16 cellular contexts compared by ENCODE assay signal in the genomic region with DNA sequence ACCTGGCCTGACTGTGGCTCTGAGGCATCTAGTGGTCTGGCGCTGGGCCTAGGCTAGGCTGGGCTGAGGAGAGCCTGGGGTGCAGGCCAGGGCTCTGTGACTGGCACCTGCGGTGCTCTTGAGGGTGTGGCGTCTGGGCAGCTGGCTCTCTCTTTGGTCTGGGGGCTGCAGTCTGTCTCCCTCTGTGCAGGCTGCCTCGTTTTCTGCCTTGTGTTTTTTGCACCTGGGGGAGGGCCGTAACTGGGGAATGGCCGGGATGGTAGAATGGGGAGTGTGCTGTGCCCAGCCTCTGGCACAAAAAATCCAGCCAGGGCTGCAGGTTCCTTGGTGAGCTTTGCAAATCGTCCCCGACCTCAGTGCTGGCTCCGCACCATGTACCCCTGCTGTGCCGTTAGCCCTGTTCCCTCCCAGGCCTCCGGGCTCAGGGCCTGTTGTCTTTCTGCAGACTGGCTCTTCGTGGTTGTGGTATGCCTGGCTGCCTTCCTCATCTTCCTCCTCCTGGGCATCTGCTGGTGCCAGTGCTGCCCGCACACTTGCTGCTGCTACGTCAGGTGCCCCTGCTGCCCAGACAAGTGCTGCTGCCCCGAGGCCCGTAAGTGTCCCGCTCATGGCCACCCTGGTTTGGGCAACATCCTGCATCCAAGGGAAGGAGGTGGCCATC. TPM values are rescaled to one million over a fixed set of nuclear protein-coding genes. Genes with fewer than 3 reads are reported as not detected.
DNase-seq lines count a peak whose midpoint lies in the region; ATAC-seq, FAIRE-seq and TF ChIP-seq lines count a peak whose summit lies in the region.
"Had no signal": no experiment of that assay in that cellular context is flagged by ENCODE, and none has a peak within 500 bp of the region (broad histone marks: within the 10 kb centered on the region; RNA-seq: fewer than 3 reads in every experiment).

No MANE protein-coding gene starts in this region.

- H2AFZ ChIP-seq in HepG2 (ENCODE audit: low read length): no peak overlapping the region

- in situ Hi-C loops in HepG2 (cut with HindIII; ENCODE audit: extremely low pct_ligation_motif_present, low pct_unique_long_range_greater_than_20kb): no loop called here

- H3K36me3 ChIP-seq in left ventricle myocardium inferior (no peaks in the 10 kb centered on the region), HepG2 (replicated peaks in 1 of 2; ENCODE audit: control insufficient read depth in 1 of 2, insufficient read depth in 2 of 2, low read length in 2 of 2) (peaks cover 17 to 61% of the 10 kb centered on the region in 2 experiments; a peak in 4 of 5 replicates), vagina (no peaks in the 10 kb centered on the region)
- H3K36me3 ChIP-seq: prostate gland had no signal

- TF ChIP-seq CTCF in left ventricle myocardium inferior (IDR thresholded peaks at IDR 0.05; ENCODE audit: borderline replicate concordance) (no peak), HepG2 (CRISPR knock-in tag; IDR thresholded peaks at IDR 0.05) (no peak), vagina (IDR thresholded peaks at IDR 0.05) (no peak)

- CTCF ChIA-PET in activated CD4-positive, alpha-beta memory T cell treated with anti-CD3 and anti-CD28 coated beads, Interleukin-2, amount 10 ng/mL, durations not matched to agents 7 days and 5 days (lab: Charles Lee): no interaction called here
- CTCF ChIA-PET in HepG2 (lab: Yijun Ruan, JAX; ENCODE audit: low intra/inter-chr PET ratio, low total read pairs): no interaction called here

- BruUV-seq in HepG2 (replicated peaks; lab: Mats Ljungman, UMichigan): no TSS peak

- DNase-seq in Right ventricle myocardium inferior (ENCODE audit: missing footprints): peak; percentile 61
- no peak for DNase-seq in left ventricle myocardium inferior
- peak; percentile 14 for DNase-seq in activated CD4-positive, alpha-beta memory T cell treated with anti-CD3 and anti-CD28 coated beads, Interleukin-2, amount 10 ng/mL, durations not matched to agents 7 days and 5 days
- no peak for DNase-seq in HepG2 (ENCODE audit: low spot score)
- peak; percentile 88 to 93 for DNase-seq in vagina (ENCODE audit: extremely low spot score in 2 of 2)
- DNase-seq in Kasumi-1 (lab: John Stamatoyannopoulos, UW): no peak
- DNase-seq in effector memory CD8-positive, alpha-beta T cell: no peak
- DNase-seq in epidermal melanocyte (ENCODE audit: insufficient read length, low spot score): no peak
- DNase-seq: CD4-positive, CD25-positive, alpha-beta regulatory T cell; NCI-H1048; NCI-H748 treated with DMSO at 0.1 percent for 48 hours; stimulated activated CD4-positive, alpha-beta T cell treated with anti-CD3 and anti-CD28 coated beads, Interleukin-4, amount 100 ng/mL, for 4 hours had no signal

- intact Hi-C loops in Right ventricle myocardium inferior (cut with DNase I): loop anchor here (10.0 kb wide), 1 partner anchor 217 kb away; the partner anchor contains the start of gene HPN
- intact Hi-C loops in left ventricle myocardium inferior (cut with micrococcal nuclease): no loop called here
- intact Hi-C loops in HepG2 (cut with micrococcal nuclease; ENCODE audit: unreplicated experiment): no loop called here
- intact Hi-C loops in vagina (cut with DNase I): no loop called here

- H3K4me3 Mint-ChIP-seq in activated CD4-positive, alpha-beta memory T cell treated with anti-CD3 and anti-CD28 coated beads, Interleukin-2, amount 10 ng/mL, durations not matched to agents 7 days and 5 days: no peak overlapping the region
- H3K4me3 Mint-ChIP-seq in effector memory CD8-positive, alpha-beta T cell: no peak overlapping the region
- H3K4me3 Mint-ChIP-seq: CD4-positive, CD25-positive, alpha-beta regulatory T cell; dendritic cell treated with granulocyte-macrophage colony-stimulating factor and Interleukin-4, amounts not matched to agents 40 ng/mL and 50 ng/mL, for 4 days had no signal

- no peaks in the 10 kb centered on the region for H4K20me1 ChIP-seq in HepG2 (ENCODE audit: insufficient read depth, low read length)

- H3K9me3 Mint-ChIP-seq in activated CD4-positive, alpha-beta memory T cell treated with anti-CD3 and anti-CD28 coated beads, Interleukin-2, amount 10 ng/mL, durations not matched to agents 7 days and 5 days: no peaks in the 10 kb centered on the region
- H3K9me3 Mint-ChIP-seq in effector memory CD8-positive, alpha-beta T cell: no peaks in the 10 kb centered on the region
- H3K9me3 Mint-ChIP-seq: CD4-positive, CD25-positive, alpha-beta regulatory T cell; dendritic cell treated with granulocyte-macrophage colony-stimulating factor and Interleukin-4, amounts not matched to agents 40 ng/mL and 50 ng/mL, for 4 days had no signal

- H3K27me3 ChIP-seq in left ventricle myocardium inferior (ENCODE audit: low read depth) (no peaks in the 10 kb centered on the region), HepG2 (ENCODE audit: control insufficient read depth in 1 of 2, insufficient read depth in 2 of 2, low read length in 2 of 2) (no peaks in the 10 kb centered on the region), vagina (no peaks in the 10 kb centered on the region)

- H3K27ac ChIP-seq in left ventricle myocardium inferior (replicated peaks): no peak overlapping the region
- no peak overlapping the region for H3K27ac ChIP-seq in HepG2 (ENCODE audit: extremely low read length, insufficient read depth, low read length)
- no peak overlapping the region for H3K27ac ChIP-seq in vagina
- H3K27ac ChIP-seq: prostate gland, suprapubic skin had no signal

- H3K27ac Mint-ChIP-seq in activated CD4-positive, alpha-beta memory T cell treated with anti-CD3 and anti-CD28 coated beads, Interleukin-2, amount 10 ng/mL, durations not matched to agents 7 days and 5 days: no peak overlapping the region
- H3K27ac Mint-ChIP-seq in effector memory CD8-positive, alpha-beta T cell: no peak overlapping the region
- H3K27ac Mint-ChIP-seq: dendritic cell treated with granulocyte-macrophage colony-stimulating factor and Interleukin-4, amounts not matched to agents 40 ng/mL and 50 ng/mL, for 4 days had no signal

- peaks cover 46% of the 10 kb centered on the region for H3K4me1 ChIP-seq in left ventricle myocardium inferior
- peaks cover 21% of the 10 kb centered on the region; the same call in 1 of the 2 replicates for H3K4me1 ChIP-seq in HepG2 (ENCODE audit: insufficient read depth, low read length)
- peaks cover 46% of the 10 kb centered on the region for H3K4me1 ChIP-seq in vagina

- FAIRE-seq in HepG2 (lab: Jason Lieb, UNC): no peak

- TF ChIP-seq EP300 in HepG2 (IDR thresholded peaks at IDR 0.05; ENCODE audit: low read depth in 2 of 2, low read length in 2 of 2) (no peak), HepG2 (CRISPR knock-in tag; IDR thresholded peaks at IDR 0.05; ENCODE audit: borderline replicate concordance) (no peak)

- peaks cover 22% of the 10 kb centered on the region for H3K4me1 Mint-ChIP-seq in activated CD4-positive, alpha-beta memory T cell treated with anti-CD3 and anti-CD28 coated beads, Interleukin-2, amount 10 ng/mL, durations not matched to agents 7 days and 5 days
- H3K4me1 Mint-ChIP-seq in effector memory CD8-positive, alpha-beta T cell (ENCODE audit: low read depth in 2 of 2): peaks cover 19 to 20% of the 10 kb centered on the region in 2 donors

- H3K4me2 ChIP-seq in HepG2 (ENCODE audit: low read depth, low read length): no peak overlapping the region

- TF ChIP-seq POLR2A in HepG2 (IDR thresholded peaks at IDR 0.05; ENCODE audit: insufficient read depth in 1 of 2, low read depth in 2 of 2, low read length in 2 of 2) (peak in 1 of 2 experiments; percentile 36; a peak in 1 of 4 replicates), vagina (IDR thresholded peaks at IDR 0.05) (no peak)

- WGBS in HepG2 (ENCODE audit: low lambda C conversion rate): 98% methylated on average over 6 of the region's 17 CpGs

- TF ChIP-seq RAD21 in HepG2 (CRISPR knock-in tag; IDR thresholded peaks at IDR 0.05): no peak

- no peaks in the 10 kb centered on the region for H3K9me3 ChIP-seq in left ventricle myocardium inferior (replicated peaks)
- no peaks in the 10 kb centered on the region for H3K9me3 ChIP-seq in HepG2 (ENCODE audit: low read length)
- no peaks in the 10 kb centered on the region for H3K9me3 ChIP-seq in vagina
- H3K9me3 ChIP-seq: prostate gland, suprapubic skin had no signal

- H3K79me2 ChIP-seq in HepG2 (ENCODE audit: insufficient read depth, low read length): peaks cover 6% of the 10 kb centered on the region

- ATAC-seq in Right ventricle myocardium inferior (peak; percentile 7), HepG2 (peak; percentile 6; the same call in 1 of the 3 replicates)
- no peak for ATAC-seq in effector memory CD8-positive, alpha-beta T cell (replicated peaks)

- peaks cover 11% of the 10 kb centered on the region for H3K36me3 Mint-ChIP-seq in activated CD4-positive, alpha-beta memory T cell treated with anti-CD3 and anti-CD28 coated beads, Interleukin-2, amount 10 ng/mL, durations not matched to agents 7 days and 5 days (ENCODE audit: low read depth)
- peaks cover 42% of the 10 kb centered on the region for H3K36me3 Mint-ChIP-seq in effector memory CD8-positive, alpha-beta T cell (ENCODE audit: insufficient read depth)

- no peak overlapping the region for H3K9ac ChIP-seq in HepG2 (ENCODE audit: insufficient read depth, low read depth, low read length)

- H3K4me3 ChIP-seq in left ventricle myocardium inferior (no peak overlapping the region), HepG2 (replicated peaks in 1 of 3; ENCODE audit: insufficient read depth in 1 of 3, low read depth in 2 of 3, low read length in 3 of 3) (no peak overlapping the region), vagina (no peak overlapping the region)
- H3K4me3 ChIP-seq: prostate gland, suprapubic skin had no signal

- POLR2A ChIA-PET in activated CD4-positive, alpha-beta memory T cell treated with anti-CD3 and anti-CD28 coated beads, Interleukin-2, amount 10 ng/mL, durations not matched to agents 7 days and 5 days (lab: Charles Lee): no interaction called here
- POLR2A ChIA-PET in HepG2 (lab: Yijun Ruan, JAX): interaction anchor here (1.1 kb wide), 1 partner anchor 12 kb away, joined by 3 read pairs; no protein-coding TSS in a partner anchor

- no peaks in the 10 kb centered on the region for H3K27me3 Mint-ChIP-seq in activated CD4-positive, alpha-beta memory T cell treated with anti-CD3 and anti-CD28 coated beads, Interleukin-2, amount 10 ng/mL, durations not matched to agents 7 days and 5 days
- no peaks in the 10 kb centered on the region for H3K27me3 Mint-ChIP-seq in effector memory CD8-positive, alpha-beta T cell
- H3K27me3 Mint-ChIP-seq: CD4-positive, CD25-positive, alpha-beta regulatory T cell had no signal

RNA-seq across cellular contexts. Expression of gene USF2, which starts 6.5 kb away (rescaled TPM):
- 151 TPM for total RNA-seq in Right ventricle myocardium inferior
- total RNA-seq in left ventricle myocardium inferior: 147 TPM
- total RNA-seq in activated CD4-positive, alpha-beta memory T cell treated with anti-CD3 and anti-CD28 coated beads, Interleukin-2, amount 10 ng/mL, durations not matched to agents 7 days and 5 days: 100 to 1,000 TPM; 164 to 172 TPM
- total RNA-seq in HepG2 (2016; rRNA removed; fragmentation: Illumina TruSeq; extraction: Trizol): 44.8 and 54.9 TPM in 2 replicates
- total RNA-seq in HepG2 (2016; cell fraction: cytosol; rRNA removed; fragmentation: Illumina TruSeq; extraction: Trizol; ENCODE audit: low read depth): 85.6 and 90.7 TPM in 2 replicates
- total RNA-seq in HepG2 (2016; cell fraction: insoluble cytoplasmic fraction; rRNA removed; fragmentation: Illumina TruSeq; extraction: Trizol): 38.6 and 58.5 TPM in 2 replicates
- total RNA-seq in HepG2 (2016; cell fraction: membrane; rRNA removed; fragmentation: Illumina TruSeq; extraction: Trizol): 116 and 121 TPM in 2 replicates
- total RNA-seq in HepG2 (2016; cell fraction: nucleus; rRNA removed; fragmentation: Illumina TruSeq; extraction: Trizol): 31.0 and 31.5 TPM in 2 replicates
- 94.9 and 106 TPM in 2 replicates for polyA plus RNA-seq in HepG2 (2011; rRNA removed)
- 72.5 and 101 TPM in 2 replicates for polyA plus RNA-seq in HepG2 (2011; cell fraction: cytosol; rRNA removed)
- 179 and 216 TPM in 2 replicates for polyA plus RNA-seq in HepG2 (2011; cell fraction: nucleus; rRNA removed)
- 59.3 and 80.8 TPM in 2 replicates for polyA plus RNA-seq in HepG2 (2012)
- polyA plus RNA-seq in HepG2 (2016; cell fraction: cytosol; fragmentation: Illumina TruSeq; extraction: Trizol; ENCODE audit: low read depth): 180 and 204 TPM in 2 replicates
- 76.3 and 81.0 TPM in 2 replicates for polyA plus RNA-seq in HepG2 (2016; cell fraction: insoluble cytoplasmic fraction; fragmentation: Illumina TruSeq; extraction: Trizol; ENCODE audit: low read depth)
- polyA plus RNA-seq in HepG2 (2016; cell fraction: membrane; fragmentation: Illumina TruSeq; extraction: Trizol; ENCODE audit: low read depth): 201 and 210 TPM in 2 replicates
- 122 and 131 TPM in 2 replicates for polyA plus RNA-seq in HepG2 (2016; cell fraction: nucleus; fragmentation: Illumina TruSeq; extraction: Trizol; ENCODE audit: insufficient read depth, low read depth)
- 64.5 and 74.9 TPM in 2 replicates for polyA minus RNA-seq in HepG2 (2011; rRNA and poly(A)+ RNA removed; ENCODE audit: low replicate concordance)
- polyA minus RNA-seq in HepG2 (2011; cell fraction: cytosol; rRNA and poly(A)+ RNA removed): 28.8 and 32.4 TPM in 2 replicates
- polyA minus RNA-seq in HepG2 (2011; cell fraction: nucleus; rRNA and poly(A)+ RNA removed): 29.3 and 33.5 TPM in 2 replicates
- total RNA-seq in vagina: 95.5 TPM

RNA-seq across cellular contexts. Expression of gene LSR, which starts 13.4 kb away (rescaled TPM):
- total RNA-seq in Right ventricle myocardium inferior: 6.8 TPM
- total RNA-seq in left ventricle myocardium inferior: 4.5 TPM
- total RNA-seq in activated CD4-positive, alpha-beta memory T cell treated with anti-CD3 and anti-CD28 coated beads, Interleukin-2, amount 10 ng/mL, durations not matched to agents 7 days and 5 days: 10 to 100 TPM; 13.2 to 13.3 TPM
- total RNA-seq in HepG2 (2016; rRNA removed; fragmentation: Illumina TruSeq; extraction: Trizol): 14.2 and 29.2 TPM in 2 replicates
- total RNA-seq in HepG2 (2016; cell fraction: cytosol; rRNA removed; fragmentation: Illumina TruSeq; extraction: Trizol; ENCODE audit: low read depth): 8.7 and 9.3 TPM in 2 replicates
- total RNA-seq in HepG2 (2016; cell fraction: insoluble cytoplasmic fraction; rRNA removed; fragmentation: Illumina TruSeq; extraction: Trizol): 15.3 and 31.4 TPM in 2 replicates
- total RNA-seq in HepG2 (2016; cell fraction: membrane; rRNA removed; fragmentation: Illumina TruSeq; extraction: Trizol): 15.2 and 21.9 TPM in 2 replicates
- total RNA-seq in HepG2 (2016; cell fraction: nucleus; rRNA removed; fragmentation: Illumina TruSeq; extraction: Trizol): 43.9 and 48.2 TPM in 2 replicates
- 79.2 and 111 TPM in 2 replicates for polyA plus RNA-seq in HepG2 (2011; rRNA removed)
- 44.4 and 71.0 TPM in 2 replicates for polyA plus RNA-seq in HepG2 (2011; cell fraction: cytosol; rRNA removed)
- 93.8 and 94.9 TPM in 2 replicates for polyA plus RNA-seq in HepG2 (2011; cell fraction: nucleus; rRNA removed)
- polyA plus RNA-seq in HepG2 (2012): 67.7 and 97.6 TPM in 2 replicates
- polyA plus RNA-seq in HepG2 (2016; cell fraction: cytosol; fragmentation: Illumina TruSeq; extraction: Trizol; ENCODE audit: low read depth): 15.7 and 17.3 TPM in 2 replicates
- 25.8 and 27.8 TPM in 2 replicates for polyA plus RNA-seq in HepG2 (2016; cell fraction: insoluble cytoplasmic fraction; fragmentation: Illumina TruSeq; extraction: Trizol; ENCODE audit: low read depth)
- polyA plus RNA-seq in HepG2 (2016; cell fraction: membrane; fragmentation: Illumina TruSeq; extraction: Trizol; ENCODE audit: low read depth): 21.9 and 23.9 TPM in 2 replicates
- 110 and 128 TPM in 2 replicates for polyA plus RNA-seq in HepG2 (2016; cell fraction: nucleus; fragmentation: Illumina TruSeq; extraction: Trizol; ENCODE audit: insufficient read depth, low read depth)
- 87.8 and 296 TPM in 2 replicates for polyA minus RNA-seq in HepG2 (2011; rRNA and poly(A)+ RNA removed; ENCODE audit: low replicate concordance)
- 103 and 111 TPM in 2 replicates for polyA minus RNA-seq in HepG2 (2011; cell fraction: cytosol; rRNA and poly(A)+ RNA removed)
- 64.0 and 64.9 TPM in 2 replicates for polyA minus RNA-seq in HepG2 (2011; cell fraction: nucleus; rRNA and poly(A)+ RNA removed)
- 32.9 TPM for total RNA-seq in vagina

RNA-seq across cellular contexts. Expression of gene HAMP, which starts 20.1 kb away (rescaled TPM):
- total RNA-seq in Right ventricle myocardium inferior: not detected
- not detected for total RNA-seq in left ventricle myocardium inferior
- total RNA-seq in activated CD4-positive, alpha-beta memory T cell treated with anti-CD3 and anti-CD28 coated beads, Interleukin-2, amount 10 ng/mL, durations not matched to agents 7 days and 5 days: under 1 TPM; 0.38 to 0.43 TPM
- 25.7 and 47.6 TPM in 2 replicates for total RNA-seq in HepG2 (2016; rRNA removed; fragmentation: Illumina TruSeq; extraction: Trizol)
- total RNA-seq in HepG2 (2016; cell fraction: cytosol; rRNA removed; fragmentation: Illumina TruSeq; extraction: Trizol; ENCODE audit: low read depth): 25.4 and 32.6 TPM in 2 replicates
- total RNA-seq in HepG2 (2016; cell fraction: insoluble cytoplasmic fraction; rRNA removed; fragmentation: Illumina TruSeq; extraction: Trizol): 29.6 and 46.4 TPM in 2 replicates
- 20.2 and 24.3 TPM in 2 replicates for total RNA-seq in HepG2 (2016; cell fraction: membrane; rRNA removed; fragmentation: Illumina TruSeq; extraction: Trizol)
- total RNA-seq in HepG2 (2016; cell fraction: nucleus; rRNA removed; fragmentation: Illumina TruSeq; extraction: Trizol): 34.1 and 40.9 TPM in 2 replicates
- 36.1 and 73.0 TPM in 2 replicates for polyA plus RNA-seq in HepG2 (2011; rRNA removed)
- 15.0 and 69.5 TPM in 2 replicates for polyA plus RNA-seq in HepG2 (2011; cell fraction: cytosol; rRNA removed)
- polyA plus RNA-seq in HepG2 (2011; cell fraction: nucleus; rRNA removed): 13.2 and 42.5 TPM in 2 replicates
- polyA plus RNA-seq in HepG2 (2012): 6.0 and 30.6 TPM in 2 replicates
- polyA plus RNA-seq in HepG2 (2016; cell fraction: cytosol; fragmentation: Illumina TruSeq; extraction: Trizol; ENCODE audit: low read depth): 29.7 and 32.2 TPM in 2 replicates
- 44.0 and 52.6 TPM in 2 replicates for polyA plus RNA-seq in HepG2 (2016; cell fraction: insoluble cytoplasmic fraction; fragmentation: Illumina TruSeq; extraction: Trizol; ENCODE audit: low read depth)
- 28.8 and 30.2 TPM in 2 replicates for polyA plus RNA-seq in HepG2 (2016; cell fraction: membrane; fragmentation: Illumina TruSeq; extraction: Trizol; ENCODE audit: low read depth)
- 111 and 114 TPM in 2 replicates for polyA plus RNA-seq in HepG2 (2016; cell fraction: nucleus; fragmentation: Illumina TruSeq; extraction: Trizol; ENCODE audit: insufficient read depth, low read depth)
- 150 TPM in 1 of 2 replicates, not detected in the other for polyA minus RNA-seq in HepG2 (2011; rRNA and poly(A)+ RNA removed; ENCODE audit: low replicate concordance)
- polyA minus RNA-seq in HepG2 (2011; cell fraction: cytosol; rRNA and poly(A)+ RNA removed): 10.9 and 30.2 TPM in 2 replicates
- 9.2 and 18.0 TPM in 2 replicates for polyA minus RNA-seq in HepG2 (2011; cell fraction: nucleus; rRNA and poly(A)+ RNA removed)
- not detected for total RNA-seq in vagina
- total RNA-seq: lower leg skin had no signal
- polyA plus RNA-seq: CD4-positive, CD25-positive, alpha-beta regulatory T cell had no signal

RNA-seq across cellular contexts. Expression of gene MAG, which starts 29.7 kb away (rescaled TPM):
- total RNA-seq in Right ventricle myocardium inferior: not detected
- total RNA-seq in left ventricle myocardium inferior: not detected
- total RNA-seq in activated CD4-positive, alpha-beta memory T cell treated with anti-CD3 and anti-CD28 coated beads, Interleukin-2, amount 10 ng/mL, durations not matched to agents 7 days and 5 days: not detected
- 0.80 and 1.3 TPM in 2 replicates for total RNA-seq in HepG2 (2016; rRNA removed; fragmentation: Illumina TruSeq; extraction: Trizol)
- 0.26 and 0.71 TPM in 2 replicates for total RNA-seq in HepG2 (2016; cell fraction: cytosol; rRNA removed; fragmentation: Illumina TruSeq; extraction: Trizol; ENCODE audit: low read depth)
- 0.56 and 0.87 TPM in 2 replicates for total RNA-seq in HepG2 (2016; cell fraction: insoluble cytoplasmic fraction; rRNA removed; fragmentation: Illumina TruSeq; extraction: Trizol)
- 0.59 and 1.5 TPM in 2 replicates for total RNA-seq in HepG2 (2016; cell fraction: membrane; rRNA removed; fragmentation: Illumina TruSeq; extraction: Trizol)
- 1.6 and 2.6 TPM in 2 replicates for total RNA-seq in HepG2 (2016; cell fraction: nucleus; rRNA removed; fragmentation: Illumina TruSeq; extraction: Trizol)
- polyA plus RNA-seq in HepG2 (2011; rRNA removed): 0.17 and 0.20 TPM in 2 replicates
- polyA plus RNA-seq in HepG2 (2011; cell fraction: cytosol; rRNA removed): 0.13 and 0.27 TPM in 2 replicates
- 0.40 and 0.93 TPM in 2 replicates for polyA plus RNA-seq in HepG2 (2011; cell fraction: nucleus; rRNA removed)
- polyA plus RNA-seq in HepG2 (2012): not detected in 2 replicates
- polyA plus RNA-seq in HepG2 (2016; cell fraction: cytosol; fragmentation: Illumina TruSeq; extraction: Trizol; ENCODE audit: low read depth): 0.70 TPM in 2 replicates
- 0.38 and 1.3 TPM in 2 replicates for polyA plus RNA-seq in HepG2 (2016; cell fraction: insoluble cytoplasmic fraction; fragmentation: Illumina TruSeq; extraction: Trizol; ENCODE audit: low read depth)
- 0.24 and 0.97 TPM in 2 replicates for polyA plus RNA-seq in HepG2 (2016; cell fraction: membrane; fragmentation: Illumina TruSeq; extraction: Trizol; ENCODE audit: low read depth)
- 0.82 and 1.5 TPM in 2 replicates for polyA plus RNA-seq in HepG2 (2016; cell fraction: nucleus; fragmentation: Illumina TruSeq; extraction: Trizol; ENCODE audit: insufficient read depth, low read depth)
- polyA minus RNA-seq in HepG2 (2011; rRNA and poly(A)+ RNA removed; ENCODE audit: low replicate concordance): not detected in 2 replicates
- not detected in 2 replicates for polyA minus RNA-seq in HepG2 (2011; cell fraction: cytosol; rRNA and poly(A)+ RNA removed)
- 0.64 and 0.75 TPM in 2 replicates for polyA minus RNA-seq in HepG2 (2011; cell fraction: nucleus; rRNA and poly(A)+ RNA removed)
- total RNA-seq in vagina: not detected
- total RNA-seq: CD4-positive, CD25-positive, alpha-beta regulatory T cell; suprapubic skin had no signal

RNA-seq across cellular contexts. Expression of gene FAM187B, which starts 33.7 kb away (rescaled TPM):
- total RNA-seq in Right ventricle myocardium inferior: not detected
- total RNA-seq in left ventricle myocardium inferior: not detected
- total RNA-seq in activated CD4-positive, alpha-beta memory T cell treated with anti-CD3 and anti-CD28 coated beads, Interleukin-2, amount 10 ng/mL, durations not matched to agents 7 days and 5 days: not detected
- not detected in 2 replicates for total RNA-seq in HepG2 (2016; rRNA removed; fragmentation: Illumina TruSeq; extraction: Trizol)
- total RNA-seq in HepG2 (2016; cell fraction: cytosol; rRNA removed; fragmentation: Illumina TruSeq; extraction: Trizol; ENCODE audit: low read depth): not detected in 2 replicates
- not detected in 2 replicates for total RNA-seq in HepG2 (2016; cell fraction: insoluble cytoplasmic fraction; rRNA removed; fragmentation: Illumina TruSeq; extraction: Trizol)
- not detected in 2 replicates for total RNA-seq in HepG2 (2016; cell fraction: membrane; rRNA removed; fragmentation: Illumina TruSeq; extraction: Trizol)
- total RNA-seq in HepG2 (2016; cell fraction: nucleus; rRNA removed; fragmentation: Illumina TruSeq; extraction: Trizol): not detected in 2 replicates
- polyA plus RNA-seq in HepG2 (2011; rRNA removed): not detected in 2 replicates
- not detected in 2 replicates for polyA plus RNA-seq in HepG2 (2011; cell fraction: cytosol; rRNA removed)
- polyA plus RNA-seq in HepG2 (2011; cell fraction: nucleus; rRNA removed): not detected in 2 replicates
- polyA plus RNA-seq in HepG2 (2012): not detected in 2 replicates
- polyA plus RNA-seq in HepG2 (2016; cell fraction: cytosol; fragmentation: Illumina TruSeq; extraction: Trizol; ENCODE audit: low read depth): not detected in 2 replicates
- not detected in 2 replicates for polyA plus RNA-seq in HepG2 (2016; cell fraction: insoluble cytoplasmic fraction; fragmentation: Illumina TruSeq; extraction: Trizol; ENCODE audit: low read depth)
- polyA plus RNA-seq in HepG2 (2016; cell fraction: membrane; fragmentation: Illumina TruSeq; extraction: Trizol; ENCODE audit: low read depth): not detected in 2 replicates
- not detected in 2 replicates for polyA plus RNA-seq in HepG2 (2016; cell fraction: nucleus; fragmentation: Illumina TruSeq; extraction: Trizol; ENCODE audit: insufficient read depth, low read depth)
- polyA minus RNA-seq in HepG2 (2011; rRNA and poly(A)+ RNA removed; ENCODE audit: low replicate concordance): not detected in 2 replicates
- polyA minus RNA-seq in HepG2 (2011; cell fraction: cytosol; rRNA and poly(A)+ RNA removed): not detected in 2 replicates
- not detected in 2 replicates for polyA minus RNA-seq in HepG2 (2011; cell fraction: nucleus; rRNA and poly(A)+ RNA removed)
- total RNA-seq in vagina: not detected
- total RNA-seq: CD4-positive, CD25-positive, alpha-beta regulatory T cell; lower leg skin; suprapubic skin had no signal
- polyA plus RNA-seq: CD4-positive, CD25-positive, alpha-beta regulatory T cell had no signal

Comparison
In these comparisons a context has a peak if more than half of its experiments do, and no peak if none do; other contexts are left out.
1. DNase-seq: peak in Right ventricle myocardium inferior (single experiment), activated CD4-positive, alpha-beta memory T cell treated with anti-CD3 and anti-CD28 coated beads, Interleukin-2, amount 10 ng/mL, durations not matched to agents 7 days and 5 days (single experiment) and vagina (2 of 2); none in left ventricle myocardium inferior (single experiment), HepG2 (single experiment), Kasumi-1 (0 of 2), effector memory CD8-positive, alpha-beta T cell (0 of 3) and epidermal melanocyte (single experiment).
2. RNA of gene HAMP, which starts 20.1 kb away (total RNA-seq): 20.2 to 47.6 TPM in HepG2; 0.38 to 0.43 TPM in activated CD4-positive, alpha-beta memory T cell treated with anti-CD3 and anti-CD28 coated beads, Interleukin-2, amount 10 ng/mL, durations not matched to agents 7 days and 5 days, not detected in Right ventricle myocardium inferior (single experiment), not detected in left ventricle myocardium inferior (single experiment) and not detected in vagina (single experiment); every median in the first group is over 10 times any median in the second.